Comparison of ENCODE assay signal across 21 cellular contexts in the genomic region with DNA sequence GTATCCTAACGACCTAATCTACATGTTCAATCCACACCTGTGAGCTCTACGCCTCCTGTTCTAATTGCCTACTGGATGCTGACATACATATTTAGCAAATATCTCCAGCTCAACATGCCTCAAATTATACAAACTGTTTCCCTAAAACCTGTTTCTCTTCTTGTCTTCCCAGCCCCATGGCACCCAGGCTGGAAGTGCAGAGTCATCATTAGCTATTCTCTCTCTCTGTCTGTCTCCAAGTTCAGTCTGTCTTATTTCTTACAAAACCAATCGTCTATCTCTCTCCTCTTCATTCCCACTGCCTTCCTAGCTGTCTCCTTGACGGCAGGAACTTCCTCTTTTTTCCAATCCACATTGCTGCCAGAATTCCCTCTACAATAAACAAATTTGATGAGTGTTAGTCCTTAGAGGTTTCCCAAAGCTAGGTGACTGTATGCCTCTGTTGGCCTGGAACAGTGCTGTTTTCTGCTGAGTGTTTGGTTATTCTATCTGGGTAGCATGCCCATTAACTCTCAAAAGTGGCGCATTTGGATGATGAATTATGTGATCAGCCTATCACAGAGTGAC.
"Had no signal": no experiment of that assay in that cellular context is flagged by ENCODE, and none has a peak within 500 bp of the region (broad histone marks: within the 10 kb centered on the region; RNA-seq: fewer than 3 reads in every experiment).

No MANE protein-coding gene starts in this region.

- H3K4me1 Mint-ChIP-seq: activated naive CD4-positive, alpha-beta T cell treated with anti-CD3 and anti-CD28 coated beads, Interleukin-2, amount 50 U/mL, for 24 hours had no signal

- H3K4me2 ChIP-seq: KMS-11 had no signal

- H3K27ac ChIP-seq: breast epithelium, KMS-11 had no signal

- H3K27me3 Mint-ChIP-seq: activated naive CD4-positive, alpha-beta T cell treated with anti-CD3 and anti-CD28 coated beads, Interleukin-2, amount 50 U/mL, for 24 hours; IgD-negative memory B cell had no signal

- FAIRE-seq: RCC 7860 had no signal

- H3K36me3 ChIP-seq: breast epithelium had no signal

- H3K4me3 Mint-ChIP-seq: activated CD8-positive, alpha-beta T cell treated with anti-CD3 and anti-CD28 coated beads, Interleukin-2, amount 10 ng/mL, durations not matched to agents 7 days and 5 days; activated naive CD4-positive, alpha-beta T cell treated with anti-CD3 and anti-CD28 coated beads, Interleukin-2, amount 50 U/mL, for 24 hours; IgD-negative memory B cell; T-helper 1 cell treated with Interleukin-12 subunit alpha and Interleukin-12 subunit beta and Interleukin-4 antibody, amounts not matched to agents 30 μg/mL and 1 μg/mL, for 36 hours had no signal

- H3K4me1 ChIP-seq: breast epithelium had no signal

- H3K4me3 ChIP-seq: breast epithelium had no signal

- H3K36me3 Mint-ChIP-seq: activated naive CD4-positive, alpha-beta T cell treated with anti-CD3 and anti-CD28 coated beads, Interleukin-2, amount 50 U/mL, for 24 hours had no signal

- H3K9me3 Mint-ChIP-seq: activated naive CD4-positive, alpha-beta T cell treated with anti-CD3 and anti-CD28 coated beads, Interleukin-2, amount 50 U/mL, for 24 hours; IgD-negative memory B cell; T-helper 1 cell treated with Interleukin-12 subunit alpha and Interleukin-12 subunit beta and Interleukin-4 antibody, amounts not matched to agents 30 μg/mL and 1 μg/mL, for 36 hours had no signal

- ATAC-seq: activated CD8-positive, alpha-beta T cell treated with anti-CD3 and anti-CD28 coated beads, Interleukin-2, amount 10 ng/mL, durations not matched to agents 7 days and 5 days had no signal

- H3K9ac ChIP-seq: KMS-11 had no signal

- H3K27me3 ChIP-seq: breast epithelium had no signal

- H3K27ac Mint-ChIP-seq: activated CD8-positive, alpha-beta T cell treated with anti-CD3 and anti-CD28 coated beads, Interleukin-2, amount 10 ng/mL, durations not matched to agents 7 days and 5 days; activated naive CD4-positive, alpha-beta T cell treated with anti-CD3 and anti-CD28 coated beads, Interleukin-2, amount 50 U/mL, for 24 hours; T-helper 1 cell treated with Interleukin-12 subunit alpha and Interleukin-12 subunit beta and Interleukin-4 antibody, amounts not matched to agents 30 μg/mL and 1 μg/mL, for 36 hours had no signal

- H3K9me3 ChIP-seq: breast epithelium had no signal

- DNase-seq: activated CD4-positive, alpha-beta T cell treated with anti-CD3 and anti-CD28 coated beads for 48 hours; activated CD4-positive, alpha-beta T cell treated with anti-CD3 and anti-CD28 coated beads, Interleukin-2, amount 50 U/mL, for 4 hours; activated CD4-positive, CD25-positive, alpha-beta regulatory T cell treated with anti-CD3 and anti-CD28 coated beads, Interleukin-2, amount 50 U/mL, for 72 hours; activated CD8-positive, alpha-beta memory T cell treated with anti-CD3 and anti-CD28 coated beads, Interleukin-2, amount 50 U/mL, for 48 hours; activated CD8-positive, alpha-beta T cell treated with anti-CD3 and anti-CD28 coated beads, Interleukin-2, amount 10 ng/mL, durations not matched to agents 7 days and 5 days; activated effector memory CD4-positive, alpha-beta T cell treated with Interleukin-2 at 50 U/mL for 16 hours; activated naive CD4-positive, alpha-beta T cell; activated T-cell treated with anti-CD3 and anti-CD28 coated beads, Interleukin-2, amount 50 U/mL, for 1 hour; aorta; caudate nucleus; NCI-H1092; NCI-H1930; NCI-H524 treated with DMSO at 0.1 percent for 48 hours; NCI-H748 treated with DMSO at 0.1 percent for 48 hours; SHP77 treated with DMSO at 0.1 percent for 48 hours had no signal
